ENCODE assay signal across 1 cellular context in the genomic region with DNA sequence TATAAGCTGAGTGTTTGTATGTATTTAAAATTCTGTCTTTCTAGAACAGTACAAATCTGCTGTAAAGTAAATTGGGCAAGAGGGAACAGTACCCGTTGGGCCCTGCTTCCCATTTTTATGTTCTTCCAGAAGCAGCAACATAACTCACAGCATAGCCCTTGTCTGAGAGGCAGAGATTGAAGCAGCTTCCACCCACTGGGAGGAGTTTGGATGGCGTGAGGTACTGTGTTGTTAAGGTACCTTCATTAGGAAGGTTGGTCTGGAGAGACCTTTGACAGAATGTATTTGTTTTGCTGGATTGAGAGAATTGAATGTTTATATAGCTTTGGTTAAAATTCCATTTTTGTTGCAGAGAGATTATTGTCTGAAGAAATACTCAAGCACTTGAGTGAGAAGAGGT.
TF ChIP-seq lines count a peak whose summit lies in the region.

No MANE protein-coding gene starts in this region.

TF ChIP-seq in GM23338, 12 proteins besides CTCF, POLR2A, EP300 and RAD21 (continued from another document):
- TF ChIP-seq, protein P1, sequence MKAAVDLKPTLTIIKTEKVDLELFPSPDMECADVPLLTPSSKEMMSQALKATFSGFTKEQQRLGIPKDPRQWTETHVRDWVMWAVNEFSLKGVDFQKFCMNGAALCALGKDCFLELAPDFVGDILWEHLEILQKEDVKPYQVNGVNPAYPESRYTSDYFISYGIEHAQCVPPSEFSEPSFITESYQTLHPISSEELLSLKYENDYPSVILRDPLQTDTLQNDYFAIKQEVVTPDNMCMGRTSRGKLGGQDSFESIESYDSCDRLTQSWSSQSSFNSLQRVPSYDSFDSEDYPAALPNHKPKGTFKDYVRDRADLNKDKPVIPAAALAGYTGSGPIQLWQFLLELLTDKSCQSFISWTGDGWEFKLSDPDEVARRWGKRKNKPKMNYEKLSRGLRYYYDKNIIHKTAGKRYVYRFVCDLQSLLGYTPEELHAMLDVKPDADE (IDR thresholded peaks at IDR 0.05) = no peak
- TF ChIP-seq NANOG (IDR thresholded peaks at IDR 0.05; ENCODE audit: borderline replicate concordance) (no peak), POLR2AphosphoS5 (IDR thresholded peaks at IDR 0.05; ENCODE audit: low read depth) (no peak), CREB1 (CRISPR knock-in tag; IDR thresholded peaks at IDR 0.05; ENCODE audit: low read depth) (no peak), EZH2 (IDR thresholded peaks at IDR 0.05; ENCODE audit: low read depth, unreplicated experiment) (no peak), ZNF114 (CRISPR knock-in tag; IDR thresholded peaks at IDR 0.05) (no peak)
- TF ChIP-seq, protein P2, sequence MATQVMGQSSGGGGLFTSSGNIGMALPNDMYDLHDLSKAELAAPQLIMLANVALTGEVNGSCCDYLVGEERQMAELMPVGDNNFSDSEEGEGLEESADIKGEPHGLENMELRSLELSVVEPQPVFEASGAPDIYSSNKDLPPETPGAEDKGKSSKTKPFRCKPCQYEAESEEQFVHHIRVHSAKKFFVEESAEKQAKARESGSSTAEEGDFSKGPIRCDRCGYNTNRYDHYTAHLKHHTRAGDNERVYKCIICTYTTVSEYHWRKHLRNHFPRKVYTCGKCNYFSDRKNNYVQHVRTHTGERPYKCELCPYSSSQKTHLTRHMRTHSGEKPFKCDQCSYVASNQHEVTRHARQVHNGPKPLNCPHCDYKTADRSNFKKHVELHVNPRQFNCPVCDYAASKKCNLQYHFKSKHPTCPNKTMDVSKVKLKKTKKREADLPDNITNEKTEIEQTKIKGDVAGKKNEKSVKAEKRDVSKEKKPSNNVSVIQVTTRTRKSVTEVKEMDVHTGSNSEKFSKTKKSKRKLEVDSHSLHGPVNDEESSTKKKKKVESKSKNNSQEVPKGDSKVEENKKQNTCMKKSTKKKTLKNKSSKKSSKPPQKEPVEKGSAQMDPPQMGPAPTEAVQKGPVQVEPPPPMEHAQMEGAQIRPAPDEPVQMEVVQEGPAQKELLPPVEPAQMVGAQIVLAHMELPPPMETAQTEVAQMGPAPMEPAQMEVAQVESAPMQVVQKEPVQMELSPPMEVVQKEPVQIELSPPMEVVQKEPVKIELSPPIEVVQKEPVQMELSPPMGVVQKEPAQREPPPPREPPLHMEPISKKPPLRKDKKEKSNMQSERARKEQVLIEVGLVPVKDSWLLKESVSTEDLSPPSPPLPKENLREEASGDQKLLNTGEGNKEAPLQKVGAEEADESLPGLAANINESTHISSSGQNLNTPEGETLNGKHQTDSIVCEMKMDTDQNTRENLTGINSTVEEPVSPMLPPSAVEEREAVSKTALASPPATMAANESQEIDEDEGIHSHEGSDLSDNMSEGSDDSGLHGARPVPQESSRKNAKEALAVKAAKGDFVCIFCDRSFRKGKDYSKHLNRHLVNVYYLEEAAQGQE (IDR thresholded peaks at IDR 0.05; ENCODE audit: unreplicated experiment) = no peak
TF ChIP-seq in GM23338: peak in this region for 0.
